ENCODE assay signal across 1 cellular context in genomic region chr2:195657634-195658540, GRCh38.
A peak's percentile ranks its signal among the peaks of the same experiment; 100 is the strongest.
TF ChIP-seq lines count a peak whose summit lies in the region.

No MANE protein-coding gene starts in this region.

TF ChIP-seq in HepG2, 621 proteins besides CTCF, POLR2A, EP300 and RAD21 (continued from another document and continues in another):
- TF ChIP-seq IRF1 (CRISPR knock-in tag; IDR thresholded peaks at IDR 0.05; ENCODE audit: low read depth) (no peak), KIAA2018 (CRISPR knock-in tag; IDR thresholded peaks at IDR 0.05; ENCODE audit: borderline replicate concordance) (no peak), KMT2B (CRISPR knock-in tag; IDR thresholded peaks at IDR 0.05) (peak; percentile 69), BCL3 (CRISPR knock-in tag; IDR thresholded peaks at IDR 0.05) (no peak), UBTF (CRISPR knock-in tag; IDR thresholded peaks at IDR 0.05) (peak; percentile 27; the same call in 1 of the 2 replicates), TEAD3 (CRISPR knock-in tag; optimal IDR thresholded peaks at IDR 0.05; ENCODE audit: borderline replicate concordance) (peak; percentile 5), ZNF17 (CRISPR knock-in tag; IDR thresholded peaks at IDR 0.05) (no peak), ZNF431 (CRISPR knock-in tag; IDR thresholded peaks at IDR 0.05; ENCODE audit: borderline replicate concordance, low read depth) (no peak), GMEB1 (CRISPR knock-in tag; IDR thresholded peaks at IDR 0.05; ENCODE audit: borderline replicate concordance) (no peak), NFYB (CRISPR knock-in tag; IDR thresholded peaks at IDR 0.05) (no peak), ELF1 (CRISPR knock-in tag; IDR thresholded peaks at IDR 0.05) (no peak), ZNF841 (CRISPR knock-in tag; IDR thresholded peaks at IDR 0.05; ENCODE audit: borderline replicate concordance) (no peak), ZNF777 (CRISPR knock-in tag; IDR thresholded peaks at IDR 0.05) (peak; percentile 80), EEA1 (CRISPR knock-in tag; IDR thresholded peaks at IDR 0.05; ENCODE audit: borderline replicate concordance) (no peak), HOXA5 (CRISPR knock-in tag; IDR thresholded peaks at IDR 0.05) (no peak), JUN (CRISPR knock-in tag; IDR thresholded peaks at IDR 0.05) (no peak), HNF4A (CRISPR knock-in tag; IDR thresholded peaks at IDR 0.05) (no peak), ZNF639 (CRISPR knock-in tag; conservative IDR thresholded peaks at IDR 0.05) (peak; percentile 66; the same call in 1 of the 2 replicates), MXI1 (IDR thresholded peaks at IDR 0.05; ENCODE audit: borderline replicate concordance, low read depth, low read length) (peak; percentile 50; the same call in 1 of the 3 replicates), ZNF790 (CRISPR knock-in tag; IDR thresholded peaks at IDR 0.05; ENCODE audit: borderline replicate concordance) (peak; percentile 79; the same call in 1 of the 2 replicates), ZNF335 (CRISPR knock-in tag; IDR thresholded peaks at IDR 0.05) (peak; percentile 62; the same call in 1 of the 2 replicates), PRDM10 (CRISPR knock-in tag; IDR thresholded peaks at IDR 0.05; ENCODE audit: low read depth) (peak; percentile 48; the same call in 1 of the 2 replicates), ZNF264 (CRISPR knock-in tag; IDR thresholded peaks at IDR 0.05) (0 out of 2 replicates have a peak, but pooled peaks have one; percentile 54), RAD51 (IDR thresholded peaks at IDR 0.05; ENCODE audit: borderline replicate concordance) (peak; percentile 48; the same call in 1 of the 2 replicates), XBP1 (CRISPR knock-in tag; IDR thresholded peaks at IDR 0.05) (no peak), FIP1L1 (IDR thresholded peaks at IDR 0.05; ENCODE audit: borderline replicate concordance, insufficient read depth, low read depth, low read length) (no peak), NFE2 (CRISPR knock-in tag; IDR thresholded peaks at IDR 0.05) (no peak), GATA4 (IDR thresholded peaks at IDR 0.05; ENCODE audit: borderline replicate concordance, low read depth) (peak; percentile 10; the same call in 1 of the 2 replicates), ZBTB2 (CRISPR knock-in tag; IDR thresholded peaks at IDR 0.05; ENCODE audit: low read depth) (0 out of 2 replicates have a peak, but pooled peaks have one; percentile 33), ZNF367 (CRISPR knock-in tag; IDR thresholded peaks at IDR 0.05; ENCODE audit: borderline replicate concordance) (no peak), POLR2G (IDR thresholded peaks at IDR 0.05; ENCODE audit: low read depth, low read length) (peak; percentile 59), EZH2 (conservative IDR thresholded peaks at IDR 0.05; ENCODE audit: low read depth, low read length) (no peak), DDIT3 (CRISPR knock-in tag; IDR thresholded peaks at IDR 0.05) (no peak), ATM (IDR thresholded peaks at IDR 0.05; ENCODE audit: borderline replicate concordance) (no peak), KLF12 (CRISPR knock-in tag; IDR thresholded peaks at IDR 0.05; ENCODE audit: borderline replicate concordance) (no peak), ARID2 (CRISPR knock-in tag; IDR thresholded peaks at IDR 0.05; ENCODE audit: borderline replicate concordance) (peak; percentile 73), SRSF4 (IDR thresholded peaks at IDR 0.05; ENCODE audit: low read depth, low read length, poor library complexity, severe bottlenecking) (no peak), ZNF543 (CRISPR knock-in tag; IDR thresholded peaks at IDR 0.05) (peak; percentile 4; the same call in 1 of the 2 replicates), TGIF2 (CRISPR knock-in tag; IDR thresholded peaks at IDR 0.05) (peak; percentile 76), RXRB (CRISPR knock-in tag; IDR thresholded peaks at IDR 0.05; ENCODE audit: borderline replicate concordance) (no peak; the same call in 1 of the 2 replicates)
